2 cellular contexts compared by ENCODE assay signal in the genomic region with DNA sequence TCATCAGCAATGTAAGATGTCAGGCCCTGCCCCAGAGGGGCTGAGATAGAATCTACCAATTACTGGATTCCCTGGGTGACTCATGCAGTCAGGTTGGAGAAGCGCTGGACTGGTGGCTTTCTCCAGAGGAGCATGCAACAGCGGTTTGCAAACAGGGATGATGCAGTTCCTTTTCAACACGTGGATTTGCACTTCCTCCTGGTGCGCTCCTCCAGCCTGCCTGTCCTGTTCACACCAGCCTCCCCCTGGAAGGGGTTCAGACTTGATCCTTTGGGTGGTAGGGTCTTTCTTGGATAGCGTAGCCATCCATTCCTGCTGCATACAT.
TF ChIP-seq lines count a peak whose summit lies in the region.

No MANE protein-coding gene starts in this region.

TF ChIP-seq in HEK293, 187 proteins besides CTCF, POLR2A, EP300 and RAD21 (continued from another document and continues in another):
- no peak for TF ChIP-seq ZNF324 (tag by site-specific recombination; IDR thresholded peaks at IDR 0.05)
- peak; percentile 33; the same call in 1 of the 2 replicates for TF ChIP-seq SP3 (tag by site-specific recombination; IDR thresholded peaks at IDR 0.05)
- TF ChIP-seq ZNF837 (tag by site-specific recombination; IDR thresholded peaks at IDR 0.05), result no peak
- TF ChIP-seq YY1 (tag by site-specific recombination; IDR thresholded peaks at IDR 0.05), result no peak
- TF ChIP-seq, protein P1, sequence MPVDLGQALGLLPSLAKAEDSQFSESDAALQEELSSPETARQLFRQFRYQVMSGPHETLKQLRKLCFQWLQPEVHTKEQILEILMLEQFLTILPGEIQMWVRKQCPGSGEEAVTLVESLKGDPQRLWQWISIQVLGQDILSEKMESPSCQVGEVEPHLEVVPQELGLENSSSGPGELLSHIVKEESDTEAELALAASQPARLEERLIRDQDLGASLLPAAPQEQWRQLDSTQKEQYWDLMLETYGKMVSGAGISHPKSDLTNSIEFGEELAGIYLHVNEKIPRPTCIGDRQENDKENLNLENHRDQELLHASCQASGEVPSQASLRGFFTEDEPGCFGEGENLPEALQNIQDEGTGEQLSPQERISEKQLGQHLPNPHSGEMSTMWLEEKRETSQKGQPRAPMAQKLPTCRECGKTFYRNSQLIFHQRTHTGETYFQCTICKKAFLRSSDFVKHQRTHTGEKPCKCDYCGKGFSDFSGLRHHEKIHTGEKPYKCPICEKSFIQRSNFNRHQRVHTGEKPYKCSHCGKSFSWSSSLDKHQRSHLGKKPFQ (tag by site-specific recombination; IDR thresholded peaks at IDR 0.05), result peak; percentile 68
- TF ChIP-seq ZNF596 (tag by site-specific recombination; IDR thresholded peaks at IDR 0.05), result no peak
- TF ChIP-seq, protein P2, sequence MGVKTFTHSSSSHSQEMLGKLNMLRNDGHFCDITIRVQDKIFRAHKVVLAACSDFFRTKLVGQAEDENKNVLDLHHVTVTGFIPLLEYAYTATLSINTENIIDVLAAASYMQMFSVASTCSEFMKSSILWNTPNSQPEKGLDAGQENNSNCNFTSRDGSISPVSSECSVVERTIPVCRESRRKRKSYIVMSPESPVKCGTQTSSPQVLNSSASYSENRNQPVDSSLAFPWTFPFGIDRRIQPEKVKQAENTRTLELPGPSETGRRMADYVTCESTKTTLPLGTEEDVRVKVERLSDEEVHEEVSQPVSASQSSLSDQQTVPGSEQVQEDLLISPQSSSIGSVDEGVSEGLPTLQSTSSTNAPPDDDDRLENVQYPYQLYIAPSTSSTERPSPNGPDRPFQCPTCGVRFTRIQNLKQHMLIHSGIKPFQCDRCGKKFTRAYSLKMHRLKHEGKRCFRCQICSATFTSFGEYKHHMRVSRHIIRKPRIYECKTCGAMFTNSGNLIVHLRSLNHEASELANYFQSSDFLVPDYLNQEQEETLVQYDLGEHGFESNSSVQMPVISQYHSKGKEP (tag by site-specific recombination; IDR thresholded peaks at IDR 0.05), result peak; percentile 83
- TF ChIP-seq ZNF530 (tag by site-specific recombination; IDR thresholded peaks at IDR 0.05; ENCODE audit: low read depth), result no peak
- TF ChIP-seq KLF10 (tag by site-specific recombination; IDR thresholded peaks at IDR 0.05), result no peak
- peak; percentile 23; the same call in 1 of the 2 replicates for TF ChIP-seq ZBTB17 (tag by site-specific recombination; IDR thresholded peaks at IDR 0.05)
- TF ChIP-seq HOXD13 (CRISPR knock-in tag; IDR thresholded peaks at IDR 0.05; ENCODE audit: borderline replicate concordance), result no peak
- no peak for TF ChIP-seq ZNF266 (tag by site-specific recombination; IDR thresholded peaks at IDR 0.05; ENCODE audit: low read depth)
- no peak for TF ChIP-seq REPIN1 (tag by site-specific recombination; IDR thresholded peaks at IDR 0.05; ENCODE audit: low read depth)
- TF ChIP-seq, protein P3, sequence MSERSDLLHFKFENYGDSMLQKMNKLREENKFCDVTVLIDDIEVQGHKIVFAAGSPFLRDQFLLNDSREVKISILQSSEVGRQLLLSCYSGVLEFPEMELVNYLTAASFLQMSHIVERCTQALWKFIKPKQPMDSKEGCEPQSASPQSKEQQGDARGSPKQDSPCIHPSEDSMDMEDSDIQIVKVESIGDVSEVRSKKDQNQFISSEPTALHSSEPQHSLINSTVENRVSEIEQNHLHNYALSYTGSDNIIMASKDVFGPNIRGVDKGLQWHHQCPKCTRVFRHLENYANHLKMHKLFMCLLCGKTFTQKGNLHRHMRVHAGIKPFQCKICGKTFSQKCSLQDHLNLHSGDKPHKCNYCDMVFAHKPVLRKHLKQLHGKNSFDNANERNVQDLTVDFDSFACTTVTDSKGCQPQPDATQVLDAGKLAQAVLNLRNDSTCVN (tag by site-specific recombination; optimal IDR thresholded peaks at IDR 0.05), result no peak
- no peak for TF ChIP-seq ZFP69B (tag by site-specific recombination; IDR thresholded peaks at IDR 0.05)
- TF ChIP-seq ZNF514 (tag by site-specific recombination; IDR thresholded peaks at IDR 0.05), result no peak
- TF ChIP-seq, protein P4, sequence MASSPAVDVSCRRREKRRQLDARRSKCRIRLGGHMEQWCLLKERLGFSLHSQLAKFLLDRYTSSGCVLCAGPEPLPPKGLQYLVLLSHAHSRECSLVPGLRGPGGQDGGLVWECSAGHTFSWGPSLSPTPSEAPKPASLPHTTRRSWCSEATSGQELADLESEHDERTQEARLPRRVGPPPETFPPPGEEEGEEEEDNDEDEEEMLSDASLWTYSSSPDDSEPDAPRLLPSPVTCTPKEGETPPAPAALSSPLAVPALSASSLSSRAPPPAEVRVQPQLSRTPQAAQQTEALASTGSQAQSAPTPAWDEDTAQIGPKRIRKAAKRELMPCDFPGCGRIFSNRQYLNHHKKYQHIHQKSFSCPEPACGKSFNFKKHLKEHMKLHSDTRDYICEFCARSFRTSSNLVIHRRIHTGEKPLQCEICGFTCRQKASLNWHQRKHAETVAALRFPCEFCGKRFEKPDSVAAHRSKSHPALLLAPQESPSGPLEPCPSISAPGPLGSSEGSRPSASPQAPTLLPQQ (tag by site-specific recombination; IDR thresholded peaks at IDR 0.05), result peak; percentile 34; the same call in 1 of the 2 replicates
- no peak for TF ChIP-seq ZNF302 (tag by site-specific recombination; IDR thresholded peaks at IDR 0.05; ENCODE audit: low read depth)
- TF ChIP-seq ZNF785 (tag by site-specific recombination; IDR thresholded peaks at IDR 0.05), result no peak
- TF ChIP-seq, protein P5, sequence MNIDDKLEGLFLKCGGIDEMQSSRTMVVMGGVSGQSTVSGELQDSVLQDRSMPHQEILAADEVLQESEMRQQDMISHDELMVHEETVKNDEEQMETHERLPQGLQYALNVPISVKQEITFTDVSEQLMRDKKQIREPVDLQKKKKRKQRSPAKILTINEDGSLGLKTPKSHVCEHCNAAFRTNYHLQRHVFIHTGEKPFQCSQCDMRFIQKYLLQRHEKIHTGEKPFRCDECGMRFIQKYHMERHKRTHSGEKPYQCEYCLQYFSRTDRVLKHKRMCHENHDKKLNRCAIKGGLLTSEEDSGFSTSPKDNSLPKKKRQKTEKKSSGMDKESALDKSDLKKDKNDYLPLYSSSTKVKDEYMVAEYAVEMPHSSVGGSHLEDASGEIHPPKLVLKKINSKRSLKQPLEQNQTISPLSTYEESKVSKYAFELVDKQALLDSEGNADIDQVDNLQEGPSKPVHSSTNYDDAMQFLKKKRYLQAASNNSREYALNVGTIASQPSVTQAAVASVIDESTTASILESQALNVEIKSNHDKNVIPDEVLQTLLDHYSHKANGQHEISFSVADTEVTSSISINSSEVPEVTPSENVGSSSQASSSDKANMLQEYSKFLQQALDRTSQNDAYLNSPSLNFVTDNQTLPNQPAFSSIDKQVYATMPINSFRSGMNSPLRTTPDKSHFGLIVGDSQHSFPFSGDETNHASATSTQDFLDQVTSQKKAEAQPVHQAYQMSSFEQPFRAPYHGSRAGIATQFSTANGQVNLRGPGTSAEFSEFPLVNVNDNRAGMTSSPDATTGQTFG (tag by site-specific recombination; IDR thresholded peaks at IDR 0.05; ENCODE audit: borderline replicate concordance), result no peak
- TF ChIP-seq, protein P6, sequence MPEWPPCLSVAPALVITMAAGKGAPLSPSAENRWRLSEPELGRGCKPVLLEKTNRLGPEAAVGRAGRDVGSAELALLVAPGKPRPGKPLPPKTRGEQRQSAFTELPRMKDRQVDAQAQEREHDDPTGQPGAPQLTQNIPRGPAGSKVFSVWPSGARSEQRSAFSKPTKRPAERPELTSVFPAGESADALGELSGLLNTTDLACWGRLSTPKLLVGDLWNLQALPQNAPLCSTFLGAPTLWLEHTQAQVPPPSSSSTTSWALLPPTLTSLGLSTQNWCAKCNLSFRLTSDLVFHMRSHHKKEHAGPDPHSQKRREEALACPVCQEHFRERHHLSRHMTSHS (tag by site-specific recombination; IDR thresholded peaks at IDR 0.05), result no peak

TF ChIP-seq in SK-N-SH, 30 proteins besides CTCF, POLR2A, EP300 and RAD21 (continued from another document and continues in another):
- TF ChIP-seq, protein P7, sequence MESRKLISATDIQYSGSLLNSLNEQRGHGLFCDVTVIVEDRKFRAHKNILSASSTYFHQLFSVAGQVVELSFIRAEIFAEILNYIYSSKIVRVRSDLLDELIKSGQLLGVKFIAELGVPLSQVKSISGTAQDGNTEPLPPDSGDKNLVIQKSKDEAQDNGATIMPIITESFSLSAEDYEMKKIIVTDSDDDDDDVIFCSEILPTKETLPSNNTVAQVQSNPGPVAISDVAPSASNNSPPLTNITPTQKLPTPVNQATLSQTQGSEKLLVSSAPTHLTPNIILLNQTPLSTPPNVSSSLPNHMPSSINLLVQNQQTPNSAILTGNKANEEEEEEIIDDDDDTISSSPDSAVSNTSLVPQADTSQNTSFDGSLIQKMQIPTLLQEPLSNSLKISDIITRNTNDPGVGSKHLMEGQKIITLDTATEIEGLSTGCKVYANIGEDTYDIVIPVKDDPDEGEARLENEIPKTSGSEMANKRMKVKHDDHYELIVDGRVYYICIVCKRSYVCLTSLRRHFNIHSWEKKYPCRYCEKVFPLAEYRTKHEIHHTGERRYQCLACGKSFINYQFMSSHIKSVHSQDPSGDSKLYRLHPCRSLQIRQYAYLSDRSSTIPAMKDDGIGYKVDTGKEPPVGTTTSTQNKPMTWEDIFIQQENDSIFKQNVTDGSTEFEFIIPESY (IDR thresholded peaks at IDR 0.05; ENCODE audit: borderline replicate concordance, low read depth), result no peak
- TF ChIP-seq JUND (IDR thresholded peaks at IDR 0.05), result peak; percentile 79
- TF ChIP-seq, protein P8, sequence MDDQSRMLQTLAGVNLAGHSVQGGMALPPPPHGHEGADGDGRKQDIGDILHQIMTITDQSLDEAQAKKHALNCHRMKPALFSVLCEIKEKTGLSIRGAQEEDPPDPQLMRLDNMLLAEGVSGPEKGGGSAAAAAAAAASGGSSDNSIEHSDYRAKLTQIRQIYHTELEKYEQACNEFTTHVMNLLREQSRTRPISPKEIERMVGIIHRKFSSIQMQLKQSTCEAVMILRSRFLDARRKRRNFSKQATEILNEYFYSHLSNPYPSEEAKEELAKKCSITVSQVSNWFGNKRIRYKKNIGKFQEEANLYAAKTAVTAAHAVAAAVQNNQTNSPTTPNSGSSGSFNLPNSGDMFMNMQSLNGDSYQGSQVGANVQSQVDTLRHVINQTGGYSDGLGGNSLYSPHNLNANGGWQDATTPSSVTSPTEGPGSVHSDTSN (IDR thresholded peaks at IDR 0.05), result peak; percentile 44; the same call in 1 of the 2 replicates
- TF ChIP-seq, protein P9, sequence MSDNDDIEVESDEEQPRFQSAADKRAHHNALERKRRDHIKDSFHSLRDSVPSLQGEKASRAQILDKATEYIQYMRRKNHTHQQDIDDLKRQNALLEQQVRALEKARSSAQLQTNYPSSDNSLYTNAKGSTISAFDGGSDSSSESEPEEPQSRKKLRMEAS (IDR thresholded peaks at IDR 0.05; ENCODE audit: low read depth), result peak; percentile 94
- no peak for TF ChIP-seq CHD2 (IDR thresholded peaks at IDR 0.05; ENCODE audit: low read length, partially characterized antibody)
- TF ChIP-seq MXI1 (IDR thresholded peaks at IDR 0.05; ENCODE audit: low read depth, low read length), result 0 out of 2 replicates have a peak, but pooled peaks have one; percentile 30
- TF ChIP-seq FOSL2 (IDR thresholded peaks at IDR 0.05; ENCODE audit: borderline replicate concordance, low read depth), result peak; percentile 86; the same call in 1 of the 2 replicates
- TF ChIP-seq RXRA (IDR thresholded peaks at IDR 0.05; ENCODE audit: borderline replicate concordance, low read depth), result no peak
- no peak for TF ChIP-seq TAF1 (IDR thresholded peaks at IDR 0.05; ENCODE audit: borderline replicate concordance, low read depth, low read length)
- TF ChIP-seq, protein P10, sequence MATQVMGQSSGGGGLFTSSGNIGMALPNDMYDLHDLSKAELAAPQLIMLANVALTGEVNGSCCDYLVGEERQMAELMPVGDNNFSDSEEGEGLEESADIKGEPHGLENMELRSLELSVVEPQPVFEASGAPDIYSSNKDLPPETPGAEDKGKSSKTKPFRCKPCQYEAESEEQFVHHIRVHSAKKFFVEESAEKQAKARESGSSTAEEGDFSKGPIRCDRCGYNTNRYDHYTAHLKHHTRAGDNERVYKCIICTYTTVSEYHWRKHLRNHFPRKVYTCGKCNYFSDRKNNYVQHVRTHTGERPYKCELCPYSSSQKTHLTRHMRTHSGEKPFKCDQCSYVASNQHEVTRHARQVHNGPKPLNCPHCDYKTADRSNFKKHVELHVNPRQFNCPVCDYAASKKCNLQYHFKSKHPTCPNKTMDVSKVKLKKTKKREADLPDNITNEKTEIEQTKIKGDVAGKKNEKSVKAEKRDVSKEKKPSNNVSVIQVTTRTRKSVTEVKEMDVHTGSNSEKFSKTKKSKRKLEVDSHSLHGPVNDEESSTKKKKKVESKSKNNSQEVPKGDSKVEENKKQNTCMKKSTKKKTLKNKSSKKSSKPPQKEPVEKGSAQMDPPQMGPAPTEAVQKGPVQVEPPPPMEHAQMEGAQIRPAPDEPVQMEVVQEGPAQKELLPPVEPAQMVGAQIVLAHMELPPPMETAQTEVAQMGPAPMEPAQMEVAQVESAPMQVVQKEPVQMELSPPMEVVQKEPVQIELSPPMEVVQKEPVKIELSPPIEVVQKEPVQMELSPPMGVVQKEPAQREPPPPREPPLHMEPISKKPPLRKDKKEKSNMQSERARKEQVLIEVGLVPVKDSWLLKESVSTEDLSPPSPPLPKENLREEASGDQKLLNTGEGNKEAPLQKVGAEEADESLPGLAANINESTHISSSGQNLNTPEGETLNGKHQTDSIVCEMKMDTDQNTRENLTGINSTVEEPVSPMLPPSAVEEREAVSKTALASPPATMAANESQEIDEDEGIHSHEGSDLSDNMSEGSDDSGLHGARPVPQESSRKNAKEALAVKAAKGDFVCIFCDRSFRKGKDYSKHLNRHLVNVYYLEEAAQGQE (IDR thresholded peaks at IDR 0.05; ENCODE audit: low read depth, low read length), result no peak
- no peak for TF ChIP-seq ELF1 (IDR thresholded peaks at IDR 0.05)
- TF ChIP-seq MEF2A (IDR thresholded peaks at IDR 0.05; ENCODE audit: borderline replicate concordance, low read depth), result no peak
- no peak for TF ChIP-seq POLR2AphosphoS5 (IDR thresholded peaks at IDR 0.05; ENCODE audit: low read depth, low read length)
- TF ChIP-seq RCOR1 (IDR thresholded peaks at IDR 0.05; ENCODE audit: low read length), result peak; percentile 33; the same call in 1 of the 2 replicates
- TF ChIP-seq, protein P11, sequence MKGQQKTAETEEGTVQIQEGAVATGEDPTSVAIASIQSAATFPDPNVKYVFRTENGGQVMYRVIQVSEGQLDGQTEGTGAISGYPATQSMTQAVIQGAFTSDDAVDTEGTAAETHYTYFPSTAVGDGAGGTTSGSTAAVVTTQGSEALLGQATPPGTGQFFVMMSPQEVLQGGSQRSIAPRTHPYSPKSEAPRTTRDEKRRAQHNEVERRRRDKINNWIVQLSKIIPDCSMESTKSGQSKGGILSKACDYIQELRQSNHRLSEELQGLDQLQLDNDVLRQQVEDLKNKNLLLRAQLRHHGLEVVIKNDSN (IDR thresholded peaks at IDR 0.05; ENCODE audit: borderline replicate concordance, low read depth), result no peak
- 0 out of 2 replicates have a peak, but pooled peaks have one; percentile 28 for TF ChIP-seq GABPA (IDR thresholded peaks at IDR 0.05; ENCODE audit: low read depth)
- TF ChIP-seq TEAD4 (IDR thresholded peaks at IDR 0.05; ENCODE audit: borderline replicate concordance, insufficient read depth), result no peak
- TF ChIP-seq FOXJ3 (CRISPR knock-in tag; IDR thresholded peaks at IDR 0.05), result no peak
- no peak for TF ChIP-seq RFX5 (IDR thresholded peaks at IDR 0.05; ENCODE audit: low read length)
- TF ChIP-seq NFIC (IDR thresholded peaks at IDR 0.05; ENCODE audit: borderline replicate concordance), result peak; percentile 32; the same call in 1 of the 2 replicates
- TF ChIP-seq, protein P12, sequence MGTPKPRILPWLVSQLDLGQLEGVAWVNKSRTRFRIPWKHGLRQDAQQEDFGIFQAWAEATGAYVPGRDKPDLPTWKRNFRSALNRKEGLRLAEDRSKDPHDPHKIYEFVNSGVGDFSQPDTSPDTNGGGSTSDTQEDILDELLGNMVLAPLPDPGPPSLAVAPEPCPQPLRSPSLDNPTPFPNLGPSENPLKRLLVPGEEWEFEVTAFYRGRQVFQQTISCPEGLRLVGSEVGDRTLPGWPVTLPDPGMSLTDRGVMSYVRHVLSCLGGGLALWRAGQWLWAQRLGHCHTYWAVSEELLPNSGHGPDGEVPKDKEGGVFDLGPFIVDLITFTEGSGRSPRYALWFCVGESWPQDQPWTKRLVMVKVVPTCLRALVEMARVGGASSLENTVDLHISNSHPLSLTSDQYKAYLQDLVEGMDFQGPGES (IDR thresholded peaks at IDR 0.05; ENCODE audit: low read depth, low read length), result no peak
- no peak for TF ChIP-seq EZH2phosphoT487 (IDR thresholded peaks at IDR 0.05; ENCODE audit: borderline replicate concordance, low read depth)
- peak; percentile 63 for TF ChIP-seq GATA2 (CRISPR knock-in tag; IDR thresholded peaks at IDR 0.05)
